24 cellular contexts compared by ENCODE assay signal in genomic region chr4:55670695-55671094, GRCh38. TPM values are rescaled to one million over a fixed set of nuclear protein-coding genes. Genes with fewer than 3 reads are reported as not detected.
"Had no signal": no experiment of that assay in that cellular context is flagged by ENCODE, and none has a peak within 500 bp of the region (broad histone marks: within the 10 kb centered on the region; RNA-seq: fewer than 3 reads in every experiment).

No MANE protein-coding gene starts in this region.

- H3K27ac ChIP-seq: HL-60, RWPE1 had no signal

- H3K4me2 ChIP-seq: SK-N-SH had no signal

- H3K27ac Mint-ChIP-seq: IgD-negative memory B cell had no signal

- H3K4me1 Mint-ChIP-seq: IgD-negative memory B cell had no signal

- H3K9ac ChIP-seq: SK-N-SH had no signal

- ATAC-seq: Panc1, PC-3 had no signal

- H3K9me3 ChIP-seq: SK-N-SH had no signal

- H3K4me3 Mint-ChIP-seq: IgD-negative memory B cell had no signal

- DNase-seq: KBM-7, MV-4-11, NCI-H1048, NCI-H1436, NCI-H187, NCI-H2029, NCI-H2081 treated with DMSO at 0.1 percent for 48 hours, NCI-H2171, NCI-H226, NCI-H446, NCI-H510A, NCI-H524 treated with DMSO at 0.1 percent for 48 hours, NCI-H69, NCI-H774, PC-3, SHP77, SK-N-SH, SW 1271 had no signal

- FAIRE-seq: HTR-8/SVneo had no signal

RNA-seq across cellular contexts. Expression of gene NMU, which starts 34.6 kb away (rescaled TPM):
- total RNA-seq: SK-MEL-5 had no signal
